In genomic region chr3:195155842-195156241, GRCh38 we compare ENCODE assay signal across 12 cellular contexts.
A peak's percentile ranks its signal among the peaks of the same experiment; 100 is the strongest.
DNase-seq lines count a peak whose midpoint lies in the region; ATAC-seq and TF ChIP-seq lines count a peak whose summit lies in the region.
"Had no signal": no experiment of that assay in that cellular context is flagged by ENCODE, and none has a peak within 500 bp of the region (broad histone marks: within the 10 kb centered on the region; RNA-seq: fewer than 3 reads in every experiment).

No MANE protein-coding gene starts in this region.

- no peaks in the 10 kb centered on the region for H3K27me3 ChIP-seq in heart right ventricle
- H3K27me3 ChIP-seq in dorsolateral prefrontal cortex: no peaks in the 10 kb centered on the region
- no peaks in the 10 kb centered on the region for H3K27me3 ChIP-seq in upper lobe of right lung

- peaks cover 41 to 93% (median 75%) of the 10 kb centered on the region in 9 donors for H3K4me1 ChIP-seq in heart right ventricle
- peaks cover 58% of the 10 kb centered on the region for H3K4me1 ChIP-seq in upper lobe of right lung

- H3K27ac ChIP-seq in heart right ventricle (peak overlapping the region; percentile 1 to 92 (median 84)), dorsolateral prefrontal cortex (peak overlapping the region in 53 of 59 donors; percentile 16 to 86 (median 72)), upper lobe of right lung (peak overlapping the region; percentile 82)

- no peaks in the 10 kb centered on the region for H3K9me3 Mint-ChIP-seq in naive B cell
- no peaks in the 10 kb centered on the region for H3K9me3 Mint-ChIP-seq in type B pancreatic cell
- H3K9me3 Mint-ChIP-seq in effector memory CD8-positive, alpha-beta T cell: no peaks in the 10 kb centered on the region
- H3K9me3 Mint-ChIP-seq: activated T-cell treated with anti-CD3 and anti-CD28 coated beads, Interleukin-2, amount 50 U/mL, for 24 hours; naive thymus-derived CD8-positive, alpha-beta T cell had no signal

- H3K9me3 ChIP-seq in heart right ventricle (no peaks in the 10 kb centered on the region), upper lobe of right lung (no peaks in the 10 kb centered on the region)

- H3K4me3 ChIP-seq in heart right ventricle: no peak overlapping the region
- peak overlapping the region in 41 of 59 donors; percentile 1 to 52 (median 31) for H3K4me3 ChIP-seq in dorsolateral prefrontal cortex
- H3K4me3 ChIP-seq in upper lobe of right lung: no peak overlapping the region
- H3K4me3 ChIP-seq: smooth muscle cell had no signal

- DNase-seq in heart right ventricle (no peak), Right ventricle myocardium superior (no peak), dorsolateral prefrontal cortex (no peak), naive B cell (no peak), upper lobe of right lung (no peak), type B pancreatic cell (ENCODE audit: extremely low spot score, unreplicated experiment) (no peak)
- no peak for DNase-seq in effector memory CD8-positive, alpha-beta T cell
- DNase-seq: activated T-cell treated with anti-CD3 and anti-CD28 coated beads, Interleukin-2, amount 50 U/mL, for 24 hours; cortex of kidney; naive thymus-derived CD8-positive, alpha-beta T cell had no signal

- 72 to 82% methylated on average over 7 of the region's 7 CpGs for WGBS in heart right ventricle, 2 donors

- H3K4me1 Mint-ChIP-seq in naive B cell (peaks cover 78 to 85% (median 81%) of the 10 kb centered on the region in 3 donors), type B pancreatic cell (ENCODE audit: unreplicated experiment) (peaks cover 83% of the 10 kb centered on the region)
- H3K4me1 Mint-ChIP-seq in effector memory CD8-positive, alpha-beta T cell (ENCODE audit: low read depth in 2 of 2): peaks cover 2 to 9% of the 10 kb centered on the region in 2 donors

- H3K36me3 ChIP-seq in heart right ventricle (no peaks in the 10 kb centered on the region), upper lobe of right lung (no peaks in the 10 kb centered on the region)

- H3K27ac Mint-ChIP-seq in naive B cell (peak overlapping the region in 3 of 6 donors; percentile 88 to 96 (median 94)), type B pancreatic cell (no peak overlapping the region)
- H3K27ac Mint-ChIP-seq in effector memory CD8-positive, alpha-beta T cell: peak overlapping the region in 1 of 2 donors; percentile 52
- H3K27ac Mint-ChIP-seq: activated T-cell treated with anti-CD3 and anti-CD28 coated beads, Interleukin-2, amount 50 U/mL, for 24 hours had no signal

- H3K36me3 Mint-ChIP-seq in naive B cell (no peaks in the 10 kb centered on the region), type B pancreatic cell (no peaks in the 10 kb centered on the region)
- H3K36me3 Mint-ChIP-seq in effector memory CD8-positive, alpha-beta T cell (ENCODE audit: insufficient read depth): no peaks in the 10 kb centered on the region

- H3K4me3 Mint-ChIP-seq in naive B cell (peak overlapping the region in 6 of 8 donors; percentile 13 to 86 (median 68)), type B pancreatic cell (no peak overlapping the region)
- no peak overlapping the region for H3K4me3 Mint-ChIP-seq in effector memory CD8-positive, alpha-beta T cell
- H3K4me3 Mint-ChIP-seq: activated T-cell treated with anti-CD3 and anti-CD28 coated beads, Interleukin-2, amount 50 U/mL, for 24 hours had no signal

- no peak for ATAC-seq in heart right ventricle
- no peak for ATAC-seq in Right ventricle myocardium superior (ENCODE audit: poor library complexity)
- ATAC-seq in naive B cell (ENCODE audit: low read depth in 2 of 2): no peak
- no peak for ATAC-seq in upper lobe of right lung
- no peak for ATAC-seq in GM21737 (IDR thresholded peaks at IDR 0.05; ENCODE audit: unreplicated experiment)
- ATAC-seq in effector memory CD8-positive, alpha-beta T cell (replicated peaks): no peak
- ATAC-seq: naive thymus-derived CD8-positive, alpha-beta T cell had no signal

- H3K27me3 Mint-ChIP-seq in naive B cell (no peaks in the 10 kb centered on the region), type B pancreatic cell (peaks cover 4% of the 10 kb centered on the region)
- no peaks in the 10 kb centered on the region for H3K27me3 Mint-ChIP-seq in effector memory CD8-positive, alpha-beta T cell
- H3K27me3 Mint-ChIP-seq: activated T-cell treated with anti-CD3 and anti-CD28 coated beads, Interleukin-2, amount 50 U/mL, for 24 hours; naive thymus-derived CD8-positive, alpha-beta T cell had no signal

- no peak for TF ChIP-seq CTCF in heart right ventricle (IDR thresholded peaks at IDR 0.05)
- no peak for TF ChIP-seq CTCF in dorsolateral prefrontal cortex (IDR thresholded peaks at IDR 0.05 in 54 of 56, conservative IDR thresholded peaks at IDR 0.05 in 2 of 56; ENCODE audit: low read depth in 1 of 56, partially characterized antibody in 56 of 56)
- TF ChIP-seq CTCF in upper lobe of right lung (IDR thresholded peaks at IDR 0.05): no peak
- TF ChIP-seq CTCF in type B pancreatic cell (conservative IDR thresholded peaks at IDR 0.05): no peak

- intact Hi-C loops in heart right ventricle (cut with DNase I): loop anchor here in 3 of 10 donors (2.0 to 10.0 kb wide), 3 partner anchors 17 to 99 kb away; no protein-coding TSS in a partner anchor
- intact Hi-C loops in Right ventricle myocardium superior (cut with DNase I): no loop called here
- intact Hi-C loops in dorsolateral prefrontal cortex (cut with DNase I): loop anchor here (2.0 to 5.0 kb wide), 2 partner anchors 36 to 39 kb away; no protein-coding TSS in a partner anchor
- intact Hi-C loops in upper lobe of right lung (cut with DNase I): no loop called here

Comparison
In these comparisons a context has a peak if more than half of its experiments do, and no peak if none do; other contexts are left out.
1. H3K4me3 ChIP-seq: peak in dorsolateral prefrontal cortex (41 of 59); none in heart right ventricle (0 of 10) and upper lobe of right lung (single experiment).
2. H3K4me3 Mint-ChIP-seq: peak in naive B cell (6 of 8); none in type B pancreatic cell (single experiment) and effector memory CD8-positive, alpha-beta T cell (0 of 2).
3. intact Hi-C loops: an anchor here in dorsolateral prefrontal cortex (2.0 to 5.0 kb wide); none called in Right ventricle myocardium superior and upper lobe of right lung.
4. Peak in every context shown above with its lines, with median percentiles within 50 percentile points of each other: H3K27ac ChIP-seq.